1 cellular context compared by ENCODE assay signal in the genomic region with DNA sequence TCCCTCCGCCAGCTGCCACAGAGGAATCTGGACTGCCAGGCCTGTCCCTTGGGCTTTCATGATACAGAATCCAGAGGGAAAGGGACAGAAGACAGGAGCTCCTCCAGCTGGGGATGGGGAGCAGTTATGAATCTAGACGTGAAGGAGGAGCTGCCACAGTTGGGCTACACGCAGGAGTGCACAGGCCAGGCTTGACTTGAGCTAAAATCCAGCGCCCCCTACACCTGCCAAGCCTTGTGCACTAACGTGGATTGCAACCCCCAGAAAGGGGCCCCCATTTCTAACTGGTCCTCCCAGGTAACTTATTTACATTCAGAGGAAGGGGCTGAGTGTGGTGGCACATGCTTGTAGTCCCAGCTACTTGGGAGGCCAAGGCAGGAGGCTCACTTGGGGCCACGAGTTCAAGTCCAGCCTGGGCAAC.
TF ChIP-seq lines count a peak whose summit lies in the region.

No MANE protein-coding gene starts in this region.

TF ChIP-seq in GM12878, 131 proteins besides CTCF, POLR2A, EP300 and RAD21 (continued from another document):
- no peak for TF ChIP-seq BHLHE40 (IDR thresholded peaks at IDR 0.05; ENCODE audit: borderline replicate concordance in 1 of 2, low read depth in 2 of 2, low read length in 1 of 2)
- TF ChIP-seq TCF3 (IDR thresholded peaks at IDR 0.05; ENCODE audit: borderline replicate concordance, insufficient read depth, low read depth, low read length): no peak
- no peak for TF ChIP-seq EZH2 (IDR thresholded peaks at IDR 0.05; ENCODE audit: borderline replicate concordance, control insufficient read depth, low read depth, low read length)
